ENCODE assay signal across 18 cellular contexts in the genomic region with DNA sequence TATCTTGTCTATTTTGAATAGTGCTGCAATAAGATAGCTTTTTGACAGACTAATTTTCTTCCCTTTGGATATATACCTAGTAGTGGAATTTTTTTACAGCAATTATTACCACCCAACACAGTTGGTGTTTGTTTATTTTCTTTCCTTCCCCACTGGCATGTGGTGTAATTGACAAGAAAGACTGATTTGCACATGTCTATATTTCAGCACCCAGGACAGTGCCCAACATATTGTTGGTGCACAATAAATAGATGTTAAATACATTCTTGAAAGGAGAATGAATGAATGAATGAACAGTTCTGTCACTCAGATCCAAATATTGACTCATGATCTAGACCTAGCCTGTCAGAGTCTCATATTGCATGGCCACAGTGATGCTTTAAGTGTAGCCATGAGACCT.
DNase-seq lines count a peak whose midpoint lies in the region; ATAC-seq and TF ChIP-seq lines count a peak whose summit lies in the region.
"Had no signal": no experiment of that assay in that cellular context is flagged by ENCODE, and none has a peak within 500 bp of the region (broad histone marks: within the 10 kb centered on the region; RNA-seq: fewer than 3 reads in every experiment).

No MANE protein-coding gene starts in this region.

- peaks cover 0 to 5% of the 10 kb centered on the region in 2 donors for H3K4me1 ChIP-seq in aorta (ENCODE audit: control insufficient read depth in 1 of 2, insufficient read depth in 2 of 2, low read length in 2 of 2)
- H3K4me1 ChIP-seq: left ventricle myocardium inferior had no signal

- intact Hi-C loops in aorta (cut with DNase I) = no loop called here

- no peaks in the 10 kb centered on the region for H3K36me3 ChIP-seq in aorta (ENCODE audit: control insufficient read depth in 1 of 2, insufficient read depth in 2 of 2, low read length in 1 of 2)
- H3K36me3 ChIP-seq: left ventricle myocardium inferior, tibial nerve had no signal

- no peak for TF ChIP-seq CTCF in epithelial cell of esophagus (IDR thresholded peaks at IDR 0.05; ENCODE audit: insufficient read depth, low read depth, low read length, missing control alignments)

- H3K9me3 ChIP-seq in aorta (ENCODE audit: control insufficient read depth, low read length) = no peaks in the 10 kb centered on the region
- H3K9me3 ChIP-seq: left ventricle myocardium inferior, tibial nerve had no signal

- no peak overlapping the region for H3K27ac ChIP-seq in aorta (ENCODE audit: low read depth in 1 of 2, low read length in 2 of 2)
- H3K27ac ChIP-seq: 22Rv1, epithelial cell of prostate, left ventricle myocardium inferior, tibial nerve had no signal

- DNase-seq in DMS 273 (lab: John Stamatoyannopoulos, UW; ENCODE audit: unreplicated experiment) (peak; percentile 2), DMS 273 treated with DMSO at 0.1 percent for 48 hours (lab: John Stamatoyannopoulos, UW) (no peak), OCI-M1 (lab: John Stamatoyannopoulos, UW) (peak; percentile 29), epithelial cell of esophagus (ENCODE audit: low read depth) (peak; percentile 53), renal cortical epithelial cell (ENCODE audit: low read depth) (peak; percentile 26), aorta (no peak)
- DNase-seq: CD4-positive, alpha-beta memory T cell; GDM1; hypothalamus; left ventricle myocardium inferior; naive thymus-derived CD8-positive, alpha-beta T cell; NCI-H345; stimulated activated CD8-positive, alpha-beta memory T cell treated with anti-CD3 and anti-CD28 coated beads, Interleukin-4, amount 100 ng/mL, for 48 hours had no signal

- no peaks in the 10 kb centered on the region for H3K27me3 ChIP-seq in aorta (ENCODE audit: control insufficient read depth in 1 of 2, insufficient read depth in 2 of 2, low read length in 1 of 2)
- H3K27me3 ChIP-seq: tibial nerve had no signal

- ATAC-seq in GM18867 (IDR thresholded peaks at IDR 0.05; ENCODE audit: unreplicated experiment) (no peak), GM21619 (IDR thresholded peaks at IDR 0.05; ENCODE audit: unreplicated experiment) (no peak), aorta (ENCODE audit: low FRiP score) (no peak)
- ATAC-seq: naive thymus-derived CD8-positive, alpha-beta T cell had no signal

- H3K4me3 ChIP-seq in epithelial cell of esophagus (ENCODE audit: low read length) (no peak overlapping the region), aorta (ENCODE audit: low read length in 2 of 2) (no peak overlapping the region)
- H3K4me3 ChIP-seq: left ventricle myocardium inferior, tibial nerve had no signal

Comparison
In these comparisons a context has a peak if more than half of its experiments do, and no peak if none do; other contexts are left out.
1. DNase-seq: peak in DMS 273 (single experiment), OCI-M1 (single experiment), epithelial cell of esophagus (single experiment) and renal cortical epithelial cell (single experiment); none in DMS 273 treated with DMSO at 0.1 percent for 48 hours (single experiment) and aorta (0 of 2).